29 cellular contexts compared by ENCODE assay signal in genomic region chr15:28967071-28967470, GRCh38.
DNase-seq lines count a peak whose midpoint lies in the region; ATAC-seq, FAIRE-seq and TF ChIP-seq lines count a peak whose summit lies in the region.
"Had no signal": no experiment of that assay in that cellular context is flagged by ENCODE, and none has a peak within 500 bp of the region (broad histone marks: within the 10 kb centered on the region; RNA-seq: fewer than 3 reads in every experiment).

No MANE protein-coding gene starts in this region.

- peaks cover 13% of the 10 kb centered on the region for H3K4me1 ChIP-seq in IMR-90 (ENCODE audit: control insufficient read depth, insufficient read depth, low read length)
- H3K4me1 ChIP-seq in astrocyte (ENCODE audit: insufficient read depth, low read length), result peaks cover 19% of the 10 kb centered on the region
- H3K4me1 ChIP-seq: BLaER1 had no signal

- no peak overlapping the region for H4K5ac ChIP-seq in IMR-90 (ENCODE audit: low read depth, low read length)

- TF ChIP-seq RAD21 in IMR-90 (IDR thresholded peaks at IDR 0.05; ENCODE audit: low read length), result no peak

- H3K36me3 Mint-ChIP-seq in activated naive CD8-positive, alpha-beta T cell, result peaks cover 9% of the 10 kb centered on the region
- H3K36me3 Mint-ChIP-seq in activated naive CD8-positive, alpha-beta T cell treated with anti-CD3 and anti-CD28 coated beads, Interleukin-2, amount 50 U/mL, for 24 hours (ENCODE audit: low read depth), result peaks cover 5% of the 10 kb centered on the region
- H3K36me3 Mint-ChIP-seq in astrocyte (ENCODE audit: low read depth, unreplicated experiment), result no peaks in the 10 kb centered on the region

- no peak overlapping the region; the same call in 2 of the 3 replicates for H2BK15ac ChIP-seq in IMR-90 (ENCODE audit: low read depth, low read length)

- no peaks in the 10 kb centered on the region for H3K9me3 Mint-ChIP-seq in activated naive CD8-positive, alpha-beta T cell (ENCODE audit: low read depth)
- no peaks in the 10 kb centered on the region for H3K9me3 Mint-ChIP-seq in activated naive CD8-positive, alpha-beta T cell treated with anti-CD3 and anti-CD28 coated beads, Interleukin-2, amount 50 U/mL, for 24 hours
- no peaks in the 10 kb centered on the region for H3K9me3 Mint-ChIP-seq in astrocyte (ENCODE audit: unreplicated experiment)
- H3K9me3 Mint-ChIP-seq: CD4-positive, CD25-positive, alpha-beta regulatory T cell had no signal

- dilution Hi-C loops in IMR-90 (cut with HindIII; ENCODE audit: low sequenced_read_pairs, unreplicated experiment), result no loop called here

- H3K79me2 ChIP-seq in astrocyte (ENCODE audit: insufficient read depth, low read length), result no peaks in the 10 kb centered on the region

- H3K14ac ChIP-seq in IMR-90 (replicated peaks; ENCODE audit: low read depth, low read length), result 0 out of 2 replicates have a peak overlapping the region, but pooled peaks have one; percentile 26

- peak overlapping the region; percentile 40; the same call in 1 of the 2 replicates for H3K23ac ChIP-seq in IMR-90 (ENCODE audit: low read depth, low read length)

- no peak for ATAC-seq in activated naive CD8-positive, alpha-beta T cell treated with anti-CD3 and anti-CD28 coated beads, Interleukin-2, amount 50 U/mL, for 24 hours
- ATAC-seq in IMR-90 (ENCODE audit: low read depth), result no peak
- no peak for ATAC-seq in GM19324 (IDR thresholded peaks at IDR 0.05; ENCODE audit: low FRiP score, unreplicated experiment)
- ATAC-seq: GM12878, HCT116, HepG2, K562 had no signal

- H4K8ac ChIP-seq in IMR-90 (ENCODE audit: low read depth in 2 of 2, low read length in 2 of 2), result no peak overlapping the region; a peak in 1 of 4 replicates

- H3K4me3 Mint-ChIP-seq in activated naive CD8-positive, alpha-beta T cell, result no peak overlapping the region
- H3K4me3 Mint-ChIP-seq in activated naive CD8-positive, alpha-beta T cell treated with anti-CD3 and anti-CD28 coated beads, Interleukin-2, amount 50 U/mL, for 24 hours, result no peak overlapping the region
- no peak overlapping the region for H3K4me3 Mint-ChIP-seq in astrocyte (ENCODE audit: unreplicated experiment)
- H3K4me3 Mint-ChIP-seq: CD4-positive, CD25-positive, alpha-beta regulatory T cell had no signal

- TF ChIP-seq CTCF in IMR-90 (conservative IDR thresholded peaks at IDR 0.05; ENCODE audit: low read depth, low read length) (no peak), astrocyte (IDR thresholded peaks at IDR 0.05; ENCODE audit: insufficient read depth, low read depth, low read length) (no peak)

- H3K27me3 ChIP-seq in IMR-90 (ENCODE audit: control insufficient read depth, insufficient read depth, low read length) (no peaks in the 10 kb centered on the region), astrocyte (ENCODE audit: insufficient read depth, low read length) (no peaks in the 10 kb centered on the region)
- H3K27me3 ChIP-seq: BLaER1, MG63 had no signal

- H3K4ac ChIP-seq in IMR-90 (ENCODE audit: low read depth, low read length), result peak overlapping the region; percentile 30; the same call in 1 of the 2 replicates

- TF ChIP-seq POLR2A in IMR-90 (IDR thresholded peaks at IDR 0.05; ENCODE audit: low read depth, low read length), result no peak

- in situ Hi-C loops in IMR-90 (cut with MboI; ENCODE audit: low sequenced_read_pairs), result no loop called here

- H2BK20ac ChIP-seq in IMR-90 (ENCODE audit: low read depth, low read length), result peak overlapping the region; percentile 66; the same call in 1 of the 2 replicates

- no peak overlapping the region for H3K56ac ChIP-seq in IMR-90 (ENCODE audit: extremely low read depth, insufficient read depth, low read length)

- H3K9me3 ChIP-seq in IMR-90 (ENCODE audit: control insufficient read depth, insufficient read depth, low read length) (no peaks in the 10 kb centered on the region), astrocyte (ENCODE audit: insufficient read depth, low read depth, low read length) (no peaks in the 10 kb centered on the region)
- H3K9me3 ChIP-seq: BLaER1, MG63 had no signal

- intact Hi-C loops in IMR-90 (cut with micrococcal nuclease), result no loop called here

- no peaks in the 10 kb centered on the region for H3K27me3 Mint-ChIP-seq in activated naive CD8-positive, alpha-beta T cell
- H3K27me3 Mint-ChIP-seq in activated naive CD8-positive, alpha-beta T cell treated with anti-CD3 and anti-CD28 coated beads, Interleukin-2, amount 50 U/mL, for 24 hours, result no peaks in the 10 kb centered on the region
- H3K27me3 Mint-ChIP-seq in astrocyte (ENCODE audit: low read depth, unreplicated experiment), result no peaks in the 10 kb centered on the region

- CTCF ChIA-PET in IMR-90 (lab: Yijun Ruan, JAX), result interaction anchor here (0.7 kb wide), 1 partner anchor 682 kb away, joined by 5 read pairs; no protein-coding TSS in a partner anchor

- H4K20me1 ChIP-seq in IMR-90 (ENCODE audit: insufficient read depth, low read length) (no peaks in the 10 kb centered on the region), astrocyte (ENCODE audit: insufficient read depth, low read length) (no peaks in the 10 kb centered on the region)

- FAIRE-seq in astrocyte (lab: Jason Lieb, UNC), result no peak
- FAIRE-seq: GM12878, H1, HepG2, K562 had no signal

- peaks cover 13% of the 10 kb centered on the region for H3K9me1 ChIP-seq in IMR-90 (ENCODE audit: insufficient read depth, low read length)

- H2BK5ac ChIP-seq in IMR-90 (ENCODE audit: low read depth, low read length, poor library complexity, severe bottlenecking), result peak overlapping the region; percentile 65

- peaks cover 15 to 45% of the 10 kb centered on the region in 2 experiments for H3K79me1 ChIP-seq in IMR-90 (ENCODE audit: low read depth in 1 of 2, low read length in 2 of 2)

- no peak overlapping the region for H3K4me2 ChIP-seq in IMR-90 (ENCODE audit: low read depth, low read length)
- no peak overlapping the region for H3K4me2 ChIP-seq in astrocyte (ENCODE audit: low read length)
- H3K4me2 ChIP-seq: BLaER1 had no signal

- H3K18ac ChIP-seq in IMR-90 (ENCODE audit: low read depth, low read length), result no peak overlapping the region

- no peaks in the 10 kb centered on the region; the same call in 1 of the 2 replicates for H3K36me3 ChIP-seq in IMR-90 (ENCODE audit: control insufficient read depth, insufficient read depth, low read length)
- no peaks in the 10 kb centered on the region for H3K36me3 ChIP-seq in astrocyte (ENCODE audit: insufficient read depth, low read length)
- H3K36me3 ChIP-seq: BLaER1, MG63 had no signal

- H3K4me1 Mint-ChIP-seq in activated naive CD8-positive, alpha-beta T cell (ENCODE audit: low read depth), result peaks cover 60% of the 10 kb centered on the region
- H3K4me1 Mint-ChIP-seq in activated naive CD8-positive, alpha-beta T cell treated with anti-CD3 and anti-CD28 coated beads, Interleukin-2, amount 50 U/mL, for 24 hours, result peaks cover 39% of the 10 kb centered on the region
- H3K4me1 Mint-ChIP-seq in astrocyte (ENCODE audit: low read depth, unreplicated experiment), result peaks cover 8% of the 10 kb centered on the region

- no TSS peak for BruUV-seq in IMR-90 (replicated peaks; lab: Mats Ljungman, UMichigan)

- no peak overlapping the region for H3K27ac ChIP-seq in IMR-90 (ENCODE audit: insufficient read depth, low read length)
- no peak overlapping the region for H3K27ac ChIP-seq in astrocyte (ENCODE audit: low read depth, low read length)
- H3K27ac ChIP-seq: BLaER1, HL-60 had no signal

- H2AFZ ChIP-seq in IMR-90 (replicated peaks; ENCODE audit: low read length, poor library complexity), result no peak overlapping the region
- no peak overlapping the region for H2AFZ ChIP-seq in astrocyte (ENCODE audit: low read depth, low read length)

- no peak overlapping the region for H2AK9ac ChIP-seq in IMR-90 (replicated peaks; ENCODE audit: low read depth, low read length, poor library complexity)

- no peak overlapping the region for H4K91ac ChIP-seq in IMR-90 (ENCODE audit: insufficient read depth, low read depth, low read length)

- no CpG with 5 or more reads among the region's 1 CpG for WGBS in IMR-90 (ENCODE audit: extremely low coverage in 2 of 2, insufficient read length in 1 of 2), 2 experiments

- H3K27ac Mint-ChIP-seq in activated naive CD8-positive, alpha-beta T cell, result peak overlapping the region; percentile 43
- no peak overlapping the region for H3K27ac Mint-ChIP-seq in activated naive CD8-positive, alpha-beta T cell treated with anti-CD3 and anti-CD28 coated beads, Interleukin-2, amount 50 U/mL, for 24 hours
- no peak overlapping the region for H3K27ac Mint-ChIP-seq in astrocyte (ENCODE audit: unreplicated experiment)
- H3K27ac Mint-ChIP-seq: CD4-positive, CD25-positive, alpha-beta regulatory T cell had no signal

- no peak overlapping the region for H2AK5ac ChIP-seq in IMR-90 (ENCODE audit: low read depth, low read length)

- H3K9ac ChIP-seq in IMR-90 (ENCODE audit: low read depth, low read length), result no peak overlapping the region
- H3K9ac ChIP-seq in astrocyte (ENCODE audit: low read length), result no peak overlapping the region
- H3K9ac ChIP-seq: BLaER1 had no signal

- H2BK120ac ChIP-seq in IMR-90 (ENCODE audit: low read depth, low read length), result peak overlapping the region; percentile 36

- H3K4me3 ChIP-seq in IMR-90 (ENCODE audit: insufficient read depth, low read depth, low read length) (no peak overlapping the region), astrocyte (ENCODE audit: insufficient read depth, low read depth, low read length) (no peak overlapping the region)
- H3K4me3 ChIP-seq: BLaER1, GM12878, K562, MG63 had no signal

- no peak for DNase-seq in activated naive CD8-positive, alpha-beta T cell treated with anti-CD3 and anti-CD28 coated beads, Interleukin-2, amount 50 U/mL, for 24 hours
- peak; percentile 70 for DNase-seq in IMR-90
- peak; percentile 39 for DNase-seq in astrocyte (ENCODE audit: low read depth)
- no peak for DNase-seq in HK-2 (ENCODE audit: unreplicated experiment)
- DNase-seq in NCI-H2107 (lab: John Stamatoyannopoulos, UW), result no peak
- DNase-seq: CD4-positive, CD25-positive, alpha-beta regulatory T cell; COR-L47; DMS53; GDM1; Kasumi-1; MG63; NCI-H1105 treated with DMSO at 0.1 percent for 48 hours; NCI-H146; NCI-H1930; NCI-H446; NCI-H524 treated with DMSO at 0.1 percent for 48 hours; NCI-H82; NK-92 treated with Interleukin-12 subunit alpha and Interleukin-12 subunit beta, amount 100 ng/mL, for 24 hours; Right ventricle myocardium superior; RPMI8226 had no signal

- POLR2A ChIA-PET in IMR-90 (lab: Charles Lee; ENCODE audit: unreplicated experiment), result no interaction called here

TF ChIP-seq in IMR-90, 13 proteins besides CTCF, POLR2A, EP300 and RAD21 (continues in another document):
- no peak for TF ChIP-seq BHLHE40 (IDR thresholded peaks at IDR 0.05; ENCODE audit: low read depth, low read length)
- no peak for TF ChIP-seq FOS (IDR thresholded peaks at IDR 0.05; ENCODE audit: low read depth, low read length)
- no peak for TF ChIP-seq MXI1 (IDR thresholded peaks at IDR 0.05; ENCODE audit: borderline replicate concordance, low read depth, low read length)
- TF ChIP-seq CEBPB (IDR thresholded peaks at IDR 0.05; ENCODE audit: low read depth, low read length), result no peak
- no peak for TF ChIP-seq RCOR1 (IDR thresholded peaks at IDR 0.05; ENCODE audit: insufficient replicate concordance, low read length)
- no peak for TF ChIP-seq NFE2L2 (IDR thresholded peaks at IDR 0.05; ENCODE audit: low read depth, low read length)
- TF ChIP-seq RFX5 (IDR thresholded peaks at IDR 0.05; ENCODE audit: low read depth, low read length), result no peak
- TF ChIP-seq MAZ (IDR thresholded peaks at IDR 0.05; ENCODE audit: borderline replicate concordance, low read depth, low read length), result no peak

Comparison
In these comparisons a context has a peak if more than half of its experiments do, and no peak if none do; other contexts are left out.
1. DNase-seq: peak in IMR-90 (single experiment) and astrocyte (single experiment); none in activated naive CD8-positive, alpha-beta T cell treated with anti-CD3 and anti-CD28 coated beads, Interleukin-2, amount 50 U/mL, for 24 hours (single experiment), HK-2 (single experiment) and NCI-H2107 (single experiment).